14 cellular contexts compared by ENCODE assay signal in genomic region chr20:24337074-24337473, GRCh38.
DNase-seq lines count a peak whose midpoint lies in the region; ATAC-seq and TF ChIP-seq lines count a peak whose summit lies in the region.
"Had no signal": no experiment of that assay in that cellular context is flagged by ENCODE, and none has a peak within 500 bp of the region (broad histone marks: within the 10 kb centered on the region; RNA-seq: fewer than 3 reads in every experiment).

No MANE protein-coding gene starts in this region.

- H3K4me1 ChIP-seq in fibroblast of lung (ENCODE audit: control insufficient read depth, extremely low read depth, insufficient read depth, low read length), result no peaks in the 10 kb centered on the region
- no peaks in the 10 kb centered on the region for H3K4me1 ChIP-seq in effector memory CD4-positive, alpha-beta T cell (ENCODE audit: control insufficient read depth, insufficient read depth, low read length, poor library complexity, severe bottlenecking)
- no peaks in the 10 kb centered on the region for H3K4me1 ChIP-seq in CD8-positive, alpha-beta memory T cell (ENCODE audit: insufficient read depth, low read length)

- no peak overlapping the region for H3K4me2 ChIP-seq in fibroblast of lung (ENCODE audit: extremely low read depth, insufficient read depth, low read length)
- H3K4me2 ChIP-seq: KMS-11 had no signal

- no peaks in the 10 kb centered on the region for H3K9me3 ChIP-seq in fibroblast of lung (ENCODE audit: control insufficient read depth, insufficient read depth, low read depth, low read length)
- H3K9me3 ChIP-seq in effector memory CD4-positive, alpha-beta T cell (ENCODE audit: control insufficient read depth, low read length), result no peaks in the 10 kb centered on the region
- no peaks in the 10 kb centered on the region for H3K9me3 ChIP-seq in CD8-positive, alpha-beta memory T cell (ENCODE audit: low read length)

- no peaks in the 10 kb centered on the region for H3K27me3 ChIP-seq in fibroblast of lung (ENCODE audit: control insufficient read depth, insufficient read depth, low read length)
- no peaks in the 10 kb centered on the region for H3K27me3 ChIP-seq in effector memory CD4-positive, alpha-beta T cell (replicated peaks; ENCODE audit: control insufficient read depth, insufficient read depth, low read length, poor library complexity, severe bottlenecking)
- no peaks in the 10 kb centered on the region for H3K27me3 ChIP-seq in CD8-positive, alpha-beta memory T cell (ENCODE audit: insufficient read depth, low read length, poor library complexity, severe bottlenecking)

- H3K27ac Mint-ChIP-seq in CD8-positive, alpha-beta memory T cell, result no peak overlapping the region
- H3K27ac Mint-ChIP-seq: CD4-positive, alpha-beta memory T cell had no signal

- H3K27ac ChIP-seq in fibroblast of lung (ENCODE audit: insufficient read depth, low read length), result no peak overlapping the region
- H3K27ac ChIP-seq in effector memory CD4-positive, alpha-beta T cell (ENCODE audit: insufficient read depth, low read length, poor library complexity, severe bottlenecking), result no peak overlapping the region
- no peak overlapping the region for H3K27ac ChIP-seq in CD8-positive, alpha-beta memory T cell (ENCODE audit: low read depth, low read length)
- H3K27ac ChIP-seq: KMS-11, VCaP had no signal

- no peak for TF ChIP-seq CTCF in AG09309 (IDR thresholded peaks at IDR 0.05; ENCODE audit: control insufficient read depth, insufficient read depth, low read depth, low read length, missing control alignments)
- TF ChIP-seq CTCF in fibroblast of lung (conservative IDR thresholded peaks at IDR 0.05 in 1 of 2, IDR thresholded peaks at IDR 0.05 in 1 of 2; ENCODE audit: low read depth in 1 of 2, low read length in 2 of 2), result no peak

- no peaks in the 10 kb centered on the region for H3K79me2 ChIP-seq in fibroblast of lung (ENCODE audit: control insufficient read depth, insufficient read depth, low read length)

- no peaks in the 10 kb centered on the region for H3K36me3 Mint-ChIP-seq in CD8-positive, alpha-beta memory T cell
- H3K36me3 Mint-ChIP-seq: CD4-positive, alpha-beta memory T cell had no signal

- DNase-seq in AG09309 (ENCODE audit: low read depth) (peak; percentile 46), ELF-1 (ENCODE audit: low read depth, low spot score) (peak; percentile 16), RPMI7951 (ENCODE audit: low read depth) (peak; percentile 100), fibroblast of lung (ENCODE audit: low read depth in 2 of 2) (peak; percentile 24 to 36), DMS153 (lab: John Stamatoyannopoulos, UW) (no peak)
- DNase-seq in effector memory CD4-positive, alpha-beta T cell, result no peak
- DNase-seq in CD8-positive, alpha-beta memory T cell, result no peak
- DNase-seq: CD4-positive, alpha-beta memory T cell; NCI-H2029 treated with DMSO at 0.1 percent for 48 hours; NCI-H526 treated with DMSO at 0.1 percent for 48 hours had no signal

- no peaks in the 10 kb centered on the region for H4K20me1 ChIP-seq in fibroblast of lung (ENCODE audit: control insufficient read depth, extremely low read depth, insufficient read depth, low read length)

- no peaks in the 10 kb centered on the region for H3K36me3 ChIP-seq in fibroblast of lung (ENCODE audit: control insufficient read depth, insufficient read depth, low read length)
- no peaks in the 10 kb centered on the region for H3K36me3 ChIP-seq in effector memory CD4-positive, alpha-beta T cell (ENCODE audit: control insufficient read depth, insufficient read depth, low read length)
- H3K36me3 ChIP-seq in CD8-positive, alpha-beta memory T cell (ENCODE audit: insufficient read depth, low read length), result no peaks in the 10 kb centered on the region

- H2AFZ ChIP-seq in fibroblast of lung (ENCODE audit: low read length), result no peak overlapping the region

- H3K9ac ChIP-seq in fibroblast of lung (ENCODE audit: insufficient read depth, low read length), result no peak overlapping the region
- H3K9ac ChIP-seq: KMS-11 had no signal

- no peaks in the 10 kb centered on the region for H3K4me1 Mint-ChIP-seq in CD8-positive, alpha-beta memory T cell
- H3K4me1 Mint-ChIP-seq: CD4-positive, alpha-beta memory T cell had no signal

- POLR2A ChIA-PET in CD8-positive, alpha-beta memory T cell (lab: Charles Lee), result no interaction called here

- H3K4me3 ChIP-seq in AG09309 (ENCODE audit: control insufficient read depth, low read depth, low read length), result no peak overlapping the region
- no peak overlapping the region for H3K4me3 ChIP-seq in fibroblast of lung (replicated peaks in 1 of 4; ENCODE audit: control extremely low read depth in 1 of 4, insufficient read depth in 1 of 4, low read depth in 3 of 4, low read length in 4 of 4)
- no peak overlapping the region for H3K4me3 ChIP-seq in effector memory CD4-positive, alpha-beta T cell (ENCODE audit: insufficient read depth, low read depth, low read length, poor library complexity, severe bottlenecking)
- no peak overlapping the region for H3K4me3 ChIP-seq in CD8-positive, alpha-beta memory T cell (ENCODE audit: low read length)

- peaks cover 1 to 7% of the 10 kb centered on the region in 2 donors for H3K27me3 Mint-ChIP-seq in CD8-positive, alpha-beta memory T cell

- H3K4me3 Mint-ChIP-seq in CD8-positive, alpha-beta memory T cell, result no peak overlapping the region
- H3K4me3 Mint-ChIP-seq: CD4-positive, alpha-beta memory T cell had no signal

- no peak for ATAC-seq in HG02970 (IDR thresholded peaks at IDR 0.05; ENCODE audit: low FRiP score, unreplicated experiment)
- ATAC-seq: Right ventricle myocardium inferior had no signal

- peaks cover 0 to 2% (median 0%) of the 10 kb centered on the region in 5 donors for H3K9me3 Mint-ChIP-seq in CD8-positive, alpha-beta memory T cell

- CTCF ChIA-PET in CD8-positive, alpha-beta memory T cell (lab: Charles Lee), result no interaction called here

Comparison
In these comparisons a context has a peak if more than half of its experiments do, and no peak if none do; other contexts are left out.
1. DNase-seq: peak in AG09309 (single experiment), ELF-1 (single experiment), RPMI7951 (single experiment) and fibroblast of lung (2 of 2); none in effector memory CD4-positive, alpha-beta T cell (0 of 3), DMS153 (single experiment) and CD8-positive, alpha-beta memory T cell (0 of 5).